Comparison of ENCODE assay signal across 11 cellular contexts in the genomic region with DNA sequence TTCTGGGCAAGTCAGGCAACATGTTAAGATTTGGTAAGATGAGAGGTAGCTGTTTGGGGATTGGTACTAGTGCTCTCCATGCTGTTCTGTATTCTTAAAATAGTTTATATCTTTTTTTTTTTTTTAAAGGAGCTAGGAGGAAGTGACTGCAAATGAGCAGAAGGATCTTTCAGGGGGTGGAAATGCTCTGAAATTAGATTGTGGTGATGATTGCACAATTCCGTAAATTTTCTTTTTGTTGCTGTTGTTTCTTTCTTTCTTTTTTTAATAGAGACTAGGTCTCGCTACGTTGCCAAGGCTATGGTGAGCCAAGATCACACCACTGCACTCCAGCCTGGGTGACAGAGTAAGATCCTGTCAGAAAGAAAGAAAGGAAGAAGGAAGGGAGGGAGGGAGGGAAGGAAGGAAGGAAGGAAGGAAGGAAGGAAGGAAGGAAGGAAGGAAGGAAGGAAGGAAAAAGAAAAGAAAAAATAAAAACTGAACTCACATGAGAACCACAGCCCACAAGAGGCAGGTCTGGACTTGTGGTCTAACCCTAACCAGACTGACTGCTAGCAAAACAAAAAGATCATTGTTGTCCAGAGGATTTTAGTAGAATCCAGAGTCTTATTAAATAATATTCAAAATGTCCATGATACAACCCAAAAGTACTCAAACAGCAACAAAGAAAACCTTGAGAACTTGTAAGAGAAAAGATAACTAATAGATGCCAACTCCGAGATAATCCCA. TPM values are rescaled to one million over a fixed set of nuclear protein-coding genes. Genes with fewer than 3 reads are reported as not detected.
DNase-seq lines count a peak whose midpoint lies in the region; ATAC-seq and TF ChIP-seq lines count a peak whose summit lies in the region.
"Had no signal": no experiment of that assay in that cellular context is flagged by ENCODE, and none has a peak within 500 bp of the region (broad histone marks: within the 10 kb centered on the region; RNA-seq: fewer than 3 reads in every experiment).

No MANE protein-coding gene starts in this region.

- POLR2A ChIA-PET in activated CD8-positive, alpha-beta T cell treated with anti-CD3 and anti-CD28 coated beads, Interleukin-2, amount 10 ng/mL, durations not matched to agents 7 days and 5 days (lab: Charles Lee), result interaction anchor here (5.8 kb wide), 1 partner anchor 12 kb away, joined by 57 read pairs; no protein-coding TSS in a partner anchor

- peak overlapping the region; percentile 30 for H3K4me3 Mint-ChIP-seq in activated CD8-positive, alpha-beta T cell treated with anti-CD3 and anti-CD28 coated beads, Interleukin-2, amount 10 ng/mL, durations not matched to agents 7 days and 5 days

- peak overlapping the region; percentile 80 for H3K27ac Mint-ChIP-seq in activated CD8-positive, alpha-beta T cell treated with anti-CD3 and anti-CD28 coated beads, Interleukin-2, amount 10 ng/mL, durations not matched to agents 7 days and 5 days

- DNase-seq in left ventricle myocardium superior (no peak), right cardiac atrium (no peak), glomerular visceral epithelial cell (ENCODE audit: extremely low spot score) (peak; percentile 39), upper lobe of right lung (no peak), uterus (no peak), kidney glomerular epithelial cell (lab: John Stamatoyannopoulos, UW) (no peak)
- DNase-seq in activated CD8-positive, alpha-beta T cell treated with anti-CD3 and anti-CD28 coated beads, Interleukin-2, amount 10 ng/mL, durations not matched to agents 7 days and 5 days, result peak; percentile 62
- DNase-seq: anterior cingulate cortex; Caco-2; stimulated activated CD4-positive, alpha-beta T cell treated with anti-CD3 and anti-CD28 coated beads, Interleukin-1b, Interleukin-23, amount 100 ng/mL, for 48 hours had no signal

- no peak overlapping the region for H3K4me3 ChIP-seq in right cardiac atrium (ENCODE audit: low read length)
- no peak overlapping the region for H3K4me3 ChIP-seq in upper lobe of right lung
- no peak overlapping the region for H3K4me3 ChIP-seq in uterus

- WGBS in right cardiac atrium, result 43% methylated on average over 4 of the region's 4 CpGs

- intact Hi-C loops in left ventricle myocardium superior (cut with micrococcal nuclease) (no loop called here), right cardiac atrium (cut with DNase I) (no loop called here), upper lobe of right lung (cut with DNase I) (no loop called here), uterus (cut with DNase I; ENCODE audit: low total_unique reads) (no loop called here)

- H3K27me3 ChIP-seq in right cardiac atrium (ENCODE audit: control insufficient read depth, insufficient read depth) (no peaks in the 10 kb centered on the region), upper lobe of right lung (no peaks in the 10 kb centered on the region), uterus (no peaks in the 10 kb centered on the region)

- peaks cover 27% of the 10 kb centered on the region for H3K36me3 Mint-ChIP-seq in activated CD8-positive, alpha-beta T cell treated with anti-CD3 and anti-CD28 coated beads, Interleukin-2, amount 10 ng/mL, durations not matched to agents 7 days and 5 days (ENCODE audit: low read depth)

- TF ChIP-seq POLR2A in uterus (IDR thresholded peaks at IDR 0.05), result no peak

- no peak overlapping the region for H3K27ac ChIP-seq in right cardiac atrium (ENCODE audit: low read length)
- H3K27ac ChIP-seq in upper lobe of right lung, result peak overlapping the region; percentile 14
- no peak overlapping the region for H3K27ac ChIP-seq in uterus

- no peaks in the 10 kb centered on the region for H3K4me1 ChIP-seq in right cardiac atrium (ENCODE audit: control insufficient read depth, insufficient read depth, low read length)
- H3K4me1 ChIP-seq in upper lobe of right lung, result peaks cover 49% of the 10 kb centered on the region
- H3K4me1 ChIP-seq in uterus, result no peaks in the 10 kb centered on the region

- H3K36me3 ChIP-seq in upper lobe of right lung (no peaks in the 10 kb centered on the region), uterus (no peaks in the 10 kb centered on the region)

- H3K4me1 Mint-ChIP-seq in activated CD8-positive, alpha-beta T cell treated with anti-CD3 and anti-CD28 coated beads, Interleukin-2, amount 10 ng/mL, durations not matched to agents 7 days and 5 days (ENCODE audit: low read depth), result peaks cover 87% of the 10 kb centered on the region

- H3K9me3 ChIP-seq in right cardiac atrium (ENCODE audit: control insufficient read depth, low read length), result no peaks in the 10 kb centered on the region
- no peaks in the 10 kb centered on the region for H3K9me3 ChIP-seq in upper lobe of right lung
- H3K9me3 ChIP-seq in uterus, result no peaks in the 10 kb centered on the region
- H3K9me3 ChIP-seq: Caco-2 had no signal

- H3K9me3 Mint-ChIP-seq in activated CD8-positive, alpha-beta T cell treated with anti-CD3 and anti-CD28 coated beads, Interleukin-2, amount 10 ng/mL, durations not matched to agents 7 days and 5 days (ENCODE audit: insufficient read depth), result no peaks in the 10 kb centered on the region

- CTCF ChIA-PET in activated CD8-positive, alpha-beta T cell treated with anti-CD3 and anti-CD28 coated beads, Interleukin-2, amount 10 ng/mL, durations not matched to agents 7 days and 5 days (lab: Charles Lee), result interaction anchor here (0.9 to 4.3 kb wide), 2 partner anchors 10 to 31 kb away, joined by 3 to 19 read pairs; no protein-coding TSS in a partner anchor

- H3K27me3 Mint-ChIP-seq in activated CD8-positive, alpha-beta T cell treated with anti-CD3 and anti-CD28 coated beads, Interleukin-2, amount 10 ng/mL, durations not matched to agents 7 days and 5 days (ENCODE audit: low read depth), result no peaks in the 10 kb centered on the region

- no peak for TF ChIP-seq CTCF in upper lobe of right lung (IDR thresholded peaks at IDR 0.05)
- no peak for TF ChIP-seq CTCF in uterus (IDR thresholded peaks at IDR 0.05)

- ATAC-seq in left ventricle myocardium superior (peak; percentile 38), right cardiac atrium (no peak), upper lobe of right lung (no peak), HG03097 (IDR thresholded peaks at IDR 0.05; ENCODE audit: low FRiP score, unreplicated experiment) (no peak)
- ATAC-seq in activated CD8-positive, alpha-beta T cell treated with anti-CD3 and anti-CD28 coated beads, Interleukin-2, amount 10 ng/mL, durations not matched to agents 7 days and 5 days, result no peak

RNA-seq across cellular contexts. Expression of a gene that starts 4.5 kb away (rescaled TPM):
- 26.5 TPM for total RNA-seq in left ventricle myocardium superior
- 10 to 100 TPM; 19.1 to 46.5 (median 33.7) TPM for total RNA-seq in right cardiac atrium
- polyA plus RNA-seq in right cardiac atrium, result 11.9 TPM
- 100 to 1,000 TPM; 503 to 530 TPM for total RNA-seq in activated CD8-positive, alpha-beta T cell treated with anti-CD3 and anti-CD28 coated beads, Interleukin-2, amount 10 ng/mL, durations not matched to agents 7 days and 5 days
- 370 TPM for total RNA-seq in upper lobe of right lung
- 10 to 100 TPM; 20.2 to 46.8 (median 21.0) TPM for total RNA-seq in uterus

RNA-seq across cellular contexts. Expression of a gene that starts 14.6 kb away (rescaled TPM):
- total RNA-seq in left ventricle myocardium superior (69.9 TPM), right cardiac atrium (10 to 100 TPM; 19.2 to 26.5 (median 24.1) TPM), upper lobe of right lung (22.8 TPM), uterus (10 to 100 TPM in 2 of 4 donors, 1 to 10 TPM in 1, not detected in 1; 8.6 to 24.3 (median 10.5) TPM)
- 25.1 TPM for polyA plus RNA-seq in right cardiac atrium
- 10 to 100 TPM; 56.6 to 60.4 TPM for total RNA-seq in activated CD8-positive, alpha-beta T cell treated with anti-CD3 and anti-CD28 coated beads, Interleukin-2, amount 10 ng/mL, durations not matched to agents 7 days and 5 days

RNA-seq across cellular contexts. Expression of a gene that starts 51.7 kb away (rescaled TPM):
- total RNA-seq in left ventricle myocardium superior (143 TPM), right cardiac atrium (100 to 1,000 TPM; 192 to 206 (median 197) TPM), upper lobe of right lung (244 TPM), uterus (100 to 1,000 TPM; 108 to 202 (median 146) TPM)
- polyA plus RNA-seq in right cardiac atrium, result 172 TPM
- 10 to 100 TPM; 54.9 to 55.2 TPM for total RNA-seq in activated CD8-positive, alpha-beta T cell treated with anti-CD3 and anti-CD28 coated beads, Interleukin-2, amount 10 ng/mL, durations not matched to agents 7 days and 5 days

Comparison
In these comparisons a context has a peak if more than half of its experiments do, and no peak if none do; other contexts are left out.
1. DNase-seq: peak in activated CD8-positive, alpha-beta T cell treated with anti-CD3 and anti-CD28 coated beads, Interleukin-2, amount 10 ng/mL, durations not matched to agents 7 days and 5 days (single experiment) and glomerular visceral epithelial cell (single experiment); none in left ventricle myocardium superior (single experiment), right cardiac atrium (0 of 3), upper lobe of right lung (single experiment), uterus (0 of 2) and kidney glomerular epithelial cell (single experiment).